In genomic region chr3:14548321-14548729, GRCh38 we compare ENCODE assay signal across 8 cellular contexts. TPM values are rescaled to one million over a fixed set of nuclear protein-coding genes. Genes with fewer than 3 reads are reported as not detected.
DNase-seq lines count a peak whose midpoint lies in the region; ATAC-seq and TF ChIP-seq lines count a peak whose summit lies in the region.

No MANE protein-coding gene starts in this region.

- DNase-seq in DMS53 (lab: John Stamatoyannopoulos, UW) (peak; percentile 56), RPMI7951 (ENCODE audit: low read depth) (peak; percentile 64), ascending aorta (ENCODE audit: low spot score in 2 of 2) (no peak), hepatic stellate cell (ENCODE audit: low spot score) (peak; percentile 84)

- no peaks in the 10 kb centered on the region for H3K4me1 ChIP-seq in ascending aorta
- H3K4me1 ChIP-seq in skeletal muscle tissue (ENCODE audit: control insufficient read depth in 3 of 3, insufficient read depth in 3 of 3, low read length in 3 of 3) = peaks cover 30 to 41% (median 33%) of the 10 kb centered on the region in 3 donors

- H3K4me3 ChIP-seq in ascending aorta (no peak overlapping the region), skeletal muscle tissue (ENCODE audit: low read length in 3 of 3) (peak overlapping the region in 2 of 3 donors; percentile 50 to 52)

- no peaks in the 10 kb centered on the region for H3K36me3 ChIP-seq in ascending aorta
- no peaks in the 10 kb centered on the region for H3K36me3 ChIP-seq in skeletal muscle tissue (ENCODE audit: control insufficient read depth in 3 of 3, insufficient read depth in 3 of 3, low read length in 3 of 3)

- ATAC-seq in HG03354 (IDR thresholded peaks at IDR 0.05; ENCODE audit: poor library complexity, severe bottlenecking, unreplicated experiment) (peak; percentile 62), GM21447 (IDR thresholded peaks at IDR 0.05; ENCODE audit: unreplicated experiment) (no peak), GM18861 (IDR thresholded peaks at IDR 0.05; ENCODE audit: unreplicated experiment) (no peak)

- no peak overlapping the region for H3K27ac ChIP-seq in ascending aorta
- no peak overlapping the region for H3K27ac ChIP-seq in skeletal muscle tissue (ENCODE audit: low read depth, low read length)

- H3K27me3 ChIP-seq in ascending aorta (no peaks in the 10 kb centered on the region), skeletal muscle tissue (ENCODE audit: control insufficient read depth in 3 of 3, insufficient read depth in 3 of 3, low read length in 3 of 3) (no peaks in the 10 kb centered on the region)

- intact Hi-C loops in ascending aorta (cut with DNase I) = loop anchor here (1.0 to 10.0 kb wide), 2 partner anchors 39 to 284 kb away; no protein-coding TSS in a partner anchor

- peak; percentile 47 to 70 (median 50) for TF ChIP-seq CTCF in ascending aorta (IDR thresholded peaks at IDR 0.05)

- H3K9ac ChIP-seq in skeletal muscle tissue (ENCODE audit: low read depth in 1 of 3, low read length in 3 of 3) = peak overlapping the region; percentile 58 to 77 (median 64)

- H3K9me3 ChIP-seq in ascending aorta (no peaks in the 10 kb centered on the region), skeletal muscle tissue (ENCODE audit: control insufficient read depth in 3 of 3, low read length in 3 of 3) (no peaks in the 10 kb centered on the region)

RNA-seq across cellular contexts. Expression of gene GRIP2, which starts 8.2 kb away (rescaled TPM):
- total RNA-seq in RPMI7951 (2014; rRNA removed; shearing (Covaris generic)) = under 0.01 TPM in 1 of 2 replicates, not detected in the other
- total RNA-seq in ascending aorta (0.21 TPM), skeletal muscle tissue (8.9 TPM)

Comparison
In these comparisons a context has a peak if more than half of its experiments do, and no peak if none do; other contexts are left out.
1. DNase-seq: peak in DMS53 (single experiment), RPMI7951 (single experiment) and hepatic stellate cell (single experiment); none in ascending aorta (0 of 2).
2. H3K4me3 ChIP-seq: peak in skeletal muscle tissue (2 of 3); none in ascending aorta (0 of 2).